ENCODE assay signal across 23 cellular contexts in genomic region chr6:160883560-160883959, GRCh38.
"Had no signal": no experiment of that assay in that cellular context is flagged by ENCODE, and none has a peak within 500 bp of the region (broad histone marks: within the 10 kb centered on the region; RNA-seq: fewer than 3 reads in every experiment).

No MANE protein-coding gene starts in this region.

- ATAC-seq: activated CD8-positive, alpha-beta memory T cell treated with anti-CD3 and anti-CD28 coated beads, Interleukin-2, amount 10 ng/mL, durations not matched to agents 7 days and 5 days; mucosa of descending colon; stimulated activated naive CD8-positive, alpha-beta T cell treated with anti-CD3 and anti-CD28 coated beads, Interleukin-15, Interleukin-2, amounts not matched to agents 100 U/mL and 50 U/mL, for 24 hours had no signal

- H3K27me3 Mint-ChIP-seq: activated CD4-positive, alpha-beta memory T cell treated with anti-CD3 and anti-CD28 coated beads, Interleukin-2, amount 10 ng/mL, durations not matched to agents 7 days and 5 days; dendritic cell treated with granulocyte-macrophage colony-stimulating factor and Interleukin-4, amounts not matched to agents 40 ng/mL and 50 ng/mL, for 4 days had no signal

- H3K27me3 ChIP-seq: foreskin keratinocyte, right atrium auricular region, tibial artery had no signal

- H3K9me3 Mint-ChIP-seq: activated CD4-positive, alpha-beta memory T cell treated with anti-CD3 and anti-CD28 coated beads, Interleukin-2, amount 10 ng/mL, durations not matched to agents 7 days and 5 days; dendritic cell treated with granulocyte-macrophage colony-stimulating factor and Interleukin-4, amounts not matched to agents 40 ng/mL and 50 ng/mL, for 4 days; neural crest cell had no signal

- H3K36me3 ChIP-seq: left ventricle myocardium inferior, prostate gland, right atrium auricular region, tibial artery had no signal

- H3K27ac Mint-ChIP-seq: activated CD4-positive, alpha-beta memory T cell treated with anti-CD3 and anti-CD28 coated beads, Interleukin-2, amount 10 ng/mL, durations not matched to agents 7 days and 5 days; activated CD8-positive, alpha-beta memory T cell treated with anti-CD3 and anti-CD28 coated beads, Interleukin-2, amount 10 ng/mL, durations not matched to agents 7 days and 5 days; activated naive CD8-positive, alpha-beta T cell; dendritic cell treated with granulocyte-macrophage colony-stimulating factor and Interleukin-4, amounts not matched to agents 40 ng/mL and 50 ng/mL, for 4 days; immature natural killer cell; naive B cell had no signal

- H3K27ac ChIP-seq: foreskin keratinocyte, left ventricle myocardium inferior, prostate gland, right atrium auricular region, tibial artery had no signal

- DNase-seq: activated CD4-positive, alpha-beta memory T cell treated with anti-CD3 and anti-CD28 coated beads, Interleukin-2, amount 10 ng/mL, durations not matched to agents 7 days and 5 days; activated CD4-positive, alpha-beta T cell treated with anti-CD3 and anti-CD28 coated beads for 48 hours; activated CD4-positive, CD25-positive, alpha-beta regulatory T cell; activated CD8-positive, alpha-beta memory T cell treated with anti-CD3 and anti-CD28 coated beads, Interleukin-2, amount 10 ng/mL, durations not matched to agents 7 days and 5 days; amniotic stem cell; effector CD8-positive, alpha-beta T cell; foreskin keratinocyte; hypothalamus; immature natural killer cell; kidney glomerular epithelial cell; left ventricle myocardium inferior; mammary epithelial cell; mucosa of descending colon; naive B cell; stimulated activated CD4-positive, alpha-beta T cell treated with anti-CD3 and anti-CD28 coated beads, Interleukin-2, amount 100 ng/mL, for 24 hours; stimulated activated naive CD8-positive, alpha-beta T cell treated with anti-CD3 and anti-CD28 coated beads, Interleukin-15, Interleukin-2, amounts not matched to agents 100 U/mL and 50 U/mL, for 24 hours; substantia nigra; tibial artery had no signal

- H3K9me3 ChIP-seq: left ventricle myocardium inferior, mucosa of descending colon, prostate gland, right atrium auricular region, tibial artery had no signal

- H3K36me3 Mint-ChIP-seq: activated CD8-positive, alpha-beta memory T cell treated with anti-CD3 and anti-CD28 coated beads, Interleukin-2, amount 10 ng/mL, durations not matched to agents 7 days and 5 days; activated naive CD8-positive, alpha-beta T cell; immature natural killer cell; naive B cell had no signal

- H3K4me3 Mint-ChIP-seq: activated CD4-positive, alpha-beta memory T cell treated with anti-CD3 and anti-CD28 coated beads, Interleukin-2, amount 10 ng/mL, durations not matched to agents 7 days and 5 days; activated CD8-positive, alpha-beta memory T cell treated with anti-CD3 and anti-CD28 coated beads, Interleukin-2, amount 10 ng/mL, durations not matched to agents 7 days and 5 days; activated naive CD8-positive, alpha-beta T cell; dendritic cell treated with granulocyte-macrophage colony-stimulating factor and Interleukin-4, amounts not matched to agents 40 ng/mL and 50 ng/mL, for 4 days; immature natural killer cell; naive B cell; neural crest cell had no signal

- H3K4me1 Mint-ChIP-seq: activated CD4-positive, alpha-beta memory T cell treated with anti-CD3 and anti-CD28 coated beads, Interleukin-2, amount 10 ng/mL, durations not matched to agents 7 days and 5 days; activated CD8-positive, alpha-beta memory T cell treated with anti-CD3 and anti-CD28 coated beads, Interleukin-2, amount 10 ng/mL, durations not matched to agents 7 days and 5 days; immature natural killer cell; naive B cell had no signal

- H3K4me3 ChIP-seq: left ventricle myocardium inferior, mucosa of descending colon, prostate gland, right atrium auricular region, tibial artery had no signal
